ENCODE assay signal across 2 cellular contexts in the genomic region with DNA sequence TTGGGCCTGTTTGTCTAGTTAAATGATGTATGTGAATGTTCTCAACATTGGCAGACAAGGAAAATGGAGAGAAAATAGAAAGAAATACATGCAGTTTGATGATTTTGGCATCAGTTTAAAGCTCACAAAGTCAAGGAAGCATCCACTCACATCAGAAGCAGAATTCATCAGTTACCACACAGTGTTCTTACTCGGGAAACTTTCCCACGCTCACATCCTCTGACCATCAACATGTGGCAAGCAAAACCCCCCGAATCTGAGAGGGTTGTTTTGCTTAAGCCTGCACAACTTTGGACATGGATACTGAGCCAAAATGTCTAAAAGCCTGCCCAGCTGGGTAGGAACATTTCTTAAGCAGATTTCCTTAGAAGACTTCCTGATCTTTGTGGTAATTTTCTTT.
TF ChIP-seq lines count a peak whose summit lies in the region.

No MANE protein-coding gene starts in this region.

TF ChIP-seq in endothelial cell of umbilical vein, 7 proteins besides CTCF, POLR2A, EP300 and RAD21:
- TF ChIP-seq JUN (IDR thresholded peaks at IDR 0.05; ENCODE audit: borderline replicate concordance, insufficient read depth, insufficient read length, low read depth) (no peak), POLR2AphosphoS5 (IDR thresholded peaks at IDR 0.05; ENCODE audit: insufficient read depth, low read depth, low read length) (no peak)
- TF ChIP-seq, protein P1, sequence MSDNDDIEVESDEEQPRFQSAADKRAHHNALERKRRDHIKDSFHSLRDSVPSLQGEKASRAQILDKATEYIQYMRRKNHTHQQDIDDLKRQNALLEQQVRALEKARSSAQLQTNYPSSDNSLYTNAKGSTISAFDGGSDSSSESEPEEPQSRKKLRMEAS (IDR thresholded peaks at IDR 0.05; ENCODE audit: insufficient read depth, insufficient read length) = no peak

TF ChIP-seq in WTC11, 78 proteins besides CTCF, POLR2A, EP300 and RAD21:
- TF ChIP-seq, protein P2, sequence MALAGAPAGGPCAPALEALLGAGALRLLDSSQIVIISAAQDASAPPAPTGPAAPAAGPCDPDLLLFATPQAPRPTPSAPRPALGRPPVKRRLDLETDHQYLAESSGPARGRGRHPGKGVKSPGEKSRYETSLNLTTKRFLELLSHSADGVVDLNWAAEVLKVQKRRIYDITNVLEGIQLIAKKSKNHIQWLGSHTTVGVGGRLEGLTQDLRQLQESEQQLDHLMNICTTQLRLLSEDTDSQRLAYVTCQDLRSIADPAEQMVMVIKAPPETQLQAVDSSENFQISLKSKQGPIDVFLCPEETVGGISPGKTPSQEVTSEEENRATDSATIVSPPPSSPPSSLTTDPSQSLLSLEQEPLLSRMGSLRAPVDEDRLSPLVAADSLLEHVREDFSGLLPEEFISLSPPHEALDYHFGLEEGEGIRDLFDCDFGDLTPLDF (CRISPR knock-in tag; IDR thresholded peaks at IDR 0.05) = no peak
- TF ChIP-seq, protein P3, sequence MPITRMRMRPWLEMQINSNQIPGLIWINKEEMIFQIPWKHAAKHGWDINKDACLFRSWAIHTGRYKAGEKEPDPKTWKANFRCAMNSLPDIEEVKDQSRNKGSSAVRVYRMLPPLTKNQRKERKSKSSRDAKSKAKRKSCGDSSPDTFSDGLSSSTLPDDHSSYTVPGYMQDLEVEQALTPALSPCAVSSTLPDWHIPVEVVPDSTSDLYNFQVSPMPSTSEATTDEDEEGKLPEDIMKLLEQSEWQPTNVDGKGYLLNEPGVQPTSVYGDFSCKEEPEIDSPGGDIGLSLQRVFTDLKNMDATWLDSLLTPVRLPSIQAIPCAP (CRISPR knock-in tag; IDR thresholded peaks at IDR 0.05) = no peak
- TF ChIP-seq, protein P4, sequence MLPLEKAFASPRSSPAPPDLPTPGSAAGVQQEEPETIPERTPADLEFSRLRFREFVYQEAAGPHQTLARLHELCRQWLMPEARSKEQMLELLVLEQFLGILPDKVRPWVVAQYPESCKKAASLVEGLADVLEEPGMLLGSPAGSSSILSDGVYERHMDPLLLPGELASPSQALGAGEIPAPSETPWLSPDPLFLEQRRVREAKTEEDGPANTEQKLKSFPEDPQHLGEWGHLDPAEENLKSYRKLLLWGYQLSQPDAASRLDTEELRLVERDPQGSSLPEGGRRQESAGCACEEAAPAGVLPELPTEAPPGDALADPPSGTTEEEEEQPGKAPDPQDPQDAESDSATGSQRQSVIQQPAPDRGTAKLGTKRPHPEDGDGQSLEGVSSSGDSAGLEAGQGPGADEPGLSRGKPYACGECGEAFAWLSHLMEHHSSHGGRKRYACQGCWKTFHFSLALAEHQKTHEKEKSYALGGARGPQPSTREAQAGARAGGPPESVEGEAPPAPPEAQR (CRISPR knock-in tag; IDR thresholded peaks at IDR 0.05) = no peak
